17 cellular contexts compared by ENCODE assay signal in the genomic region with DNA sequence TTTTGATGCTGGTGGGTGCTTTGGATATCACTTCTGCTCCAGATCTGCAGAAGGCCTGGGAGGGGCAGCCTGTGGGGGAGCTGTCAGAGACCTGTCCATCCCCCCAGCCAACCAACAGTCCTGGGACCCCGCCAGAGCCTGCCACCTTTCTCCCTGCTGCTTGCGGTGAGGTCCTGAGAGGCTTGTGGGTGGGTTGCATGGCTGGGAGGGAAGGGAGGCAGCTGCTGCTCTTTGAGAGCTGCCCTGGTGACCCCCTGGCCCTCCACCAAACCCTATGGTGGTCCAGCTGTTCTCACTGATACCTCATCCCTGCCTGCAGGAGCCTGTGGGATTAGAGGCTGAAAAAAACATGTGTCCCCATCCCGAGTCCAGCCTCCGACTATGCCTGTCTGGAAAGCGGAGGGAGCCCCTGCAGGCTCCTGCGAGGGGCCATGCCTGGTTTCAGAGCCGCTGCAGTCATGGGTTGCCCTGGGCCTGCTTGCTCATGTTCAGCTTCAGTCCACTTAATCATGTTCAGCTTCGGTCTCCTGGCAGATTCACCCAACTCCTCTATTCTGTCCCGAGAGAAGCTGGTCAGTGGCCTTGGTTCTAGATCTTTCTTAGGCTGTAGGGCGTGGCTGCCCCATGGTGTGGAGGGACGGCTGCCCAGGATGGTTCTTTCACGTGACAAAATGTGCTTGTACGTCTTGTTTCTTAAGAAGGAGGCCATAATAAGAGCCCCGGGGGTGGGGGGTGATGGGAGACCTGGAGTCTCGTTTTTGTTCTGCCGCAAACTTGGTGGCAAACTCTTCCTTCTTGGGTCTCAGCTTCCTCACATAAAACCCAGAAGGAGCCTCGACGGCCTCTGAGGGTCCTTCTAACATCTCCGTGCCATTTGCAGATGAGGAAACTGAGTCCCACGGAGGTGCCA.
DNase-seq lines count a peak whose midpoint lies in the region; ATAC-seq and TF ChIP-seq lines count a peak whose summit lies in the region.
"Had no signal": no experiment of that assay in that cellular context is flagged by ENCODE, and none has a peak within 500 bp of the region (broad histone marks: within the 10 kb centered on the region; RNA-seq: fewer than 3 reads in every experiment).

No MANE protein-coding gene starts in this region.

- no peaks in the 10 kb centered on the region for H3K27me3 ChIP-seq in right cardiac atrium (ENCODE audit: control insufficient read depth, insufficient read depth)
- H3K27me3 ChIP-seq in SJCRH30 = no peaks in the 10 kb centered on the region
- no peaks in the 10 kb centered on the region for H3K27me3 ChIP-seq in suprapubic skin
- H3K27me3 ChIP-seq: BLaER1 had no signal

- 92% methylated on average over 20 of the region's 20 CpGs for WGBS in right cardiac atrium
- 95% methylated on average over 16 of the region's 20 CpGs for WGBS in suprapubic skin

- DNase-seq in cardiac septum (ENCODE audit: low spot score) (peak; percentile 71), right cardiac atrium (no peak), SJCRH30 (peak; percentile 92 to 93), mesenteric fat pad (ENCODE audit: low spot score) (peak; percentile 85), suprapubic skin (ENCODE audit: low spot score in 2 of 2) (peak; percentile 48 to 71), germinal center (ENCODE audit: low spot score) (no peak)
- DNase-seq in stimulated activated CD4-positive, alpha-beta T cell treated with anti-CD3 and anti-CD28 coated beads, Interleukin-2, amount 100 ng/mL, for 48 hours = no peak
- DNase-seq: CD4-positive, alpha-beta memory T cell; DMS153; DMS79; GDM1; HCEC 1CT had no signal

- H3K4me3 ChIP-seq in right cardiac atrium (ENCODE audit: low read length) = no peak overlapping the region
- H3K4me3 ChIP-seq in SJCRH30 = no peak overlapping the region
- no peak overlapping the region for H3K4me3 ChIP-seq in suprapubic skin
- H3K4me3 ChIP-seq: A549, BLaER1, GM23338 had no signal

- no peak for TF ChIP-seq EP300 in suprapubic skin (IDR thresholded peaks at IDR 0.05)

- H3K9me3 ChIP-seq in right cardiac atrium (ENCODE audit: control insufficient read depth, low read length) (no peaks in the 10 kb centered on the region), SJCRH30 (replicated peaks) (no peaks in the 10 kb centered on the region), suprapubic skin (no peaks in the 10 kb centered on the region)
- H3K9me3 ChIP-seq: A549, BLaER1 had no signal

- intact Hi-C loops in cardiac septum (cut with DNase I) = no loop called here
- intact Hi-C loops in right cardiac atrium (cut with DNase I) = no loop called here

- H3K4me1 ChIP-seq in right cardiac atrium (ENCODE audit: control insufficient read depth, insufficient read depth, low read length) (no peaks in the 10 kb centered on the region), SJCRH30 (peaks cover 24% of the 10 kb centered on the region), suprapubic skin (no peaks in the 10 kb centered on the region)
- H3K4me1 ChIP-seq: BLaER1 had no signal

- H3K27ac ChIP-seq in right cardiac atrium (ENCODE audit: low read length) (no peak overlapping the region), SJCRH30 (peak overlapping the region; percentile 52), suprapubic skin (no peak overlapping the region)
- H3K27ac ChIP-seq: 22Rv1, BLaER1 had no signal

- no peak for TF ChIP-seq POLR2A in suprapubic skin (IDR thresholded peaks at IDR 0.05)

- TF ChIP-seq CTCF in suprapubic skin (IDR thresholded peaks at IDR 0.05) = no peak

- H3K36me3 ChIP-seq in SJCRH30 (no peaks in the 10 kb centered on the region; the same call in 1 of the 2 replicates), suprapubic skin (peaks cover 7% of the 10 kb centered on the region)

- ATAC-seq in right cardiac atrium (no peak), GM21825 (IDR thresholded peaks at IDR 0.05; ENCODE audit: unreplicated experiment) (no peak)
- ATAC-seq: A549 had no signal

Comparison
In these comparisons a context has a peak if more than half of its experiments do, and no peak if none do; other contexts are left out.
1. DNase-seq: peak in cardiac septum (single experiment), SJCRH30 (2 of 2), mesenteric fat pad (single experiment) and suprapubic skin (2 of 2); none in right cardiac atrium (0 of 3), germinal center (single experiment) and stimulated activated CD4-positive, alpha-beta T cell treated with anti-CD3 and anti-CD28 coated beads, Interleukin-2, amount 100 ng/mL, for 48 hours (0 of 2).